In genomic region chr1:33008051-33008914, GRCh38 we compare ENCODE assay signal across 1 cellular context.
TF ChIP-seq lines count a peak whose summit lies in the region.

No MANE protein-coding gene starts in this region.

TF ChIP-seq in SK-N-SH treated with all-trans-retinoic acid at 6 μM for 48 hours, 23 proteins besides CTCF, POLR2A, EP300 and RAD21 (continued from another document):
- TF ChIP-seq POU6F1 (CRISPR knock-in tag; IDR thresholded peaks at IDR 0.05; ENCODE audit: borderline replicate concordance, low read depth) = no peak
- no peak for TF ChIP-seq TSHZ2 (CRISPR knock-in tag; IDR thresholded peaks at IDR 0.05)
- TF ChIP-seq ISL1 (CRISPR knock-in tag; IDR thresholded peaks at IDR 0.05) = no peak
- no peak for TF ChIP-seq ESRRG (CRISPR knock-in tag; IDR thresholded peaks at IDR 0.05)
- TF ChIP-seq CSDC2 (CRISPR knock-in tag; IDR thresholded peaks at IDR 0.05) = no peak
